ENCODE assay signal across 2 cellular contexts in the genomic region with DNA sequence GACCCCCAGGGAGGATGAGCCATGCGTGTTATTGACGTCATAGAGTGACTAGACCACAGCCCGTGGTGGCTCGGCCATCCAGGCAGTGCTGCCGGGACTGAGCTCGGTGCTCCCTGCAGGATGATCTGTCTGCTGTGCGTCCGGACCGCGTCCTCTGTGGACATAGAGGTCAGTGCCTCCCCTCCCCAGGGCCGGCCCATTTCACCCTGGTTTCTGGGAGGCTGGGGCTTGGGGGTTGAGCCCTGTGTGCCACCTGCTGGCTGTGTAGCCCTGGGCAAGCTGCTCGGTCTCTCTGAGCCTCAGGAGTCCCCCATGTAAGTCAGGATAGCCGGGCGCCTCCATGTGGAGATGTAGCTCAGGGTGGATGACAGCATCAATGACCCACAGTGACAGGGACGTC.
TF ChIP-seq lines count a peak whose summit lies in the region.

No MANE protein-coding gene starts in this region.

TF ChIP-seq in endothelial cell of umbilical vein, 7 proteins besides CTCF, POLR2A, EP300 and RAD21:
- no peak for TF ChIP-seq MAX (IDR thresholded peaks at IDR 0.05; ENCODE audit: insufficient read depth, insufficient read length)
- no peak for TF ChIP-seq JUN (IDR thresholded peaks at IDR 0.05; ENCODE audit: borderline replicate concordance, insufficient read depth, insufficient read length, low read depth)
- TF ChIP-seq MYC (IDR thresholded peaks at IDR 0.05; ENCODE audit: low read depth, low read length) = no peak
- TF ChIP-seq EZH2 (IDR thresholded peaks at IDR 0.05; ENCODE audit: borderline replicate concordance, low read depth, low read length, severe bottlenecking) = no peak
- TF ChIP-seq FOS (IDR thresholded peaks at IDR 0.05; ENCODE audit: borderline replicate concordance, insufficient read depth, low read length) = no peak
- no peak for TF ChIP-seq POLR2AphosphoS5 (IDR thresholded peaks at IDR 0.05; ENCODE audit: insufficient read depth, low read depth, low read length)
- TF ChIP-seq GATA2 (IDR thresholded peaks at IDR 0.05; ENCODE audit: insufficient read depth, insufficient read length, low read depth, low read length) = no peak

TF ChIP-seq in HEK293T, 16 proteins besides CTCF, POLR2A, EP300 and RAD21:
- TF ChIP-seq SP1 (IDR thresholded peaks at IDR 0.05) = no peak
- TF ChIP-seq BHLHE40 (IDR thresholded peaks at IDR 0.05; ENCODE audit: borderline replicate concordance) = no peak
- no peak for TF ChIP-seq CTBP1 (IDR thresholded peaks at IDR 0.05; ENCODE audit: borderline replicate concordance)
- no peak for TF ChIP-seq FOXM1 (IDR thresholded peaks at IDR 0.05; ENCODE audit: borderline replicate concordance)
- no peak for TF ChIP-seq TARDBP (IDR thresholded peaks at IDR 0.05)
- no peak for TF ChIP-seq FOXA1 (IDR thresholded peaks at IDR 0.05)
- no peak for TF ChIP-seq ARNT (IDR thresholded peaks at IDR 0.05)
- no peak for TF ChIP-seq HDGF (IDR thresholded peaks at IDR 0.05; ENCODE audit: borderline replicate concordance)
- TF ChIP-seq, protein P1, sequence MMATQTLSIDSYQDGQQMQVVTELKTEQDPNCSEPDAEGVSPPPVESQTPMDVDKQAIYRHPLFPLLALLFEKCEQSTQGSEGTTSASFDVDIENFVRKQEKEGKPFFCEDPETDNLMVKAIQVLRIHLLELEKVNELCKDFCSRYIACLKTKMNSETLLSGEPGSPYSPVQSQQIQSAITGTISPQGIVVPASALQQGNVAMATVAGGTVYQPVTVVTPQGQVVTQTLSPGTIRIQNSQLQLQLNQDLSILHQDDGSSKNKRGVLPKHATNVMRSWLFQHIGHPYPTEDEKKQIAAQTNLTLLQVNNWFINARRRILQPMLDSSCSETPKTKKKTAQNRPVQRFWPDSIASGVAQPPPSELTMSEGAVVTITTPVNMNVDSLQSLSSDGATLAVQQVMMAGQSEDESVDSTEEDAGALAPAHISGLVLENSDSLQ (IDR thresholded peaks at IDR 0.05) = no peak
- no peak for TF ChIP-seq L3MBTL2 (conservative IDR thresholded peaks at IDR 0.05)
- TF ChIP-seq ZNF384 (IDR thresholded peaks at IDR 0.05) = no peak
- no peak for TF ChIP-seq SUZ12 (IDR thresholded peaks at IDR 0.05)
- no peak for TF ChIP-seq FOXK2 (IDR thresholded peaks at IDR 0.05)
TF ChIP-seq in HEK293T: peak in this region for 0.
